In genomic region chr18:44731160-44731865, GRCh38 we compare ENCODE assay signal across 1 cellular context.
TF ChIP-seq lines count a peak whose summit lies in the region.

No MANE protein-coding gene starts in this region.

TF ChIP-seq in GM12878, 131 proteins besides CTCF, POLR2A, EP300 and RAD21 (continued from another document):
- TF ChIP-seq MLLT1 (IDR thresholded peaks at IDR 0.05) (peak; percentile 82), RUNX3 (IDR thresholded peaks at IDR 0.05; ENCODE audit: low read length) (no peak), USF2 (IDR thresholded peaks at IDR 0.05; ENCODE audit: borderline replicate concordance, low read depth, low read length) (no peak), MAX (IDR thresholded peaks at IDR 0.05; ENCODE audit: low read depth, low read length) (peak; percentile 51; the same call in 1 of the 2 replicates), SPI1 (IDR thresholded peaks at IDR 0.05; ENCODE audit: borderline replicate concordance, insufficient read depth, low read depth, low read length) (peak; percentile 46; the same call in 1 of the 2 replicates), BCL3 (IDR thresholded peaks at IDR 0.05; ENCODE audit: borderline replicate concordance, insufficient read depth, low read depth, low read length, poor library complexity, severe bottlenecking) (peak; percentile 3), RAD51 (IDR thresholded peaks at IDR 0.05) (peak; percentile 50), SRF (IDR thresholded peaks at IDR 0.05; ENCODE audit: low read depth in 2 of 2, low read length in 2 of 2) (0 out of 4 replicates have a peak, but pooled peaks of 1 of the 2 experiments have one; percentile 21), BHLHE40 (IDR thresholded peaks at IDR 0.05; ENCODE audit: borderline replicate concordance in 1 of 2, low read depth in 2 of 2, low read length in 1 of 2) (peak; percentile 58 to 85; a peak in 3 of 4 replicates), IKZF2 (IDR thresholded peaks at IDR 0.05) (peak; percentile 25; a peak in 2 of 4 replicates)
